1 cellular context compared by ENCODE assay signal in genomic region chr6:169966312-169967181, GRCh38.
TF ChIP-seq lines count a peak whose summit lies in the region.

No MANE protein-coding gene starts in this region.

TF ChIP-seq in HepG2, 621 proteins besides CTCF, POLR2A, EP300 and RAD21 (continued from another document):
- no peak for TF ChIP-seq ZBTB4 (CRISPR knock-in tag; IDR thresholded peaks at IDR 0.05; ENCODE audit: borderline replicate concordance)
TF ChIP-seq in HepG2: peak in this region for 1.
